In the genomic region with DNA sequence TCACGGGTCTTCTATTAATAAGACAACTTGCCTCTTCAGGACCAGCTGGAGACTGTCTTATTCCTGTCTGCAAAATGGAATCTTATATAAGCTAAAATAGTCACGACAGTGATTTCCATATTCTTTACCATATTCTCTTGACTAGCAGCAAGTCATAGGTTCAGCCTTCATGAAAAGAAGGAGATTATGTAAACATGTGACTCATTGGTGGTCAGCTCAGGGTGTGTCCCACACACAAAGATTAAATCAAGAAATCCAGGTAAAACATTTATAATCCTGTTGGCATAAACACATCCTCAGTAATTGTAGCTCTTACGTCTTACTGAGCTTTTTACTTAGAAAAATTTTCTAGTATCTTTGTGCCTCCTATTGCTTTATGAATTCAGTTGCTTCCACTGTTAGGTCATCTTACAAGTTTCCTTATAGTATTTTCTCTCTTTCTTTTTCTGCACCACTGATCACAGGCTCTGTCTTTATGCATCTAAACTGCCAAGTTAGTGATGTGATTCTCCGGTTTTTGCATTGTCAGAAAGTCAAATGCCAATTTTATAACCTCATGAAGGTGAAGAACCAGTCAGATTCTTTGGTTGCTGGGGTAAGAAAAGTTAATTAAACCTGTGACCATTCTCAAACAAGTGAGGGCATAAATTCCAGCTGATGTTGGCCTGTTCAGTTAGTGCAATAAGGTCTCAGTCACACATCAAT, we compare ENCODE assay signal across 15 cellular contexts.
DNase-seq lines count a peak whose midpoint lies in the region; TF ChIP-seq lines count a peak whose summit lies in the region.
"Had no signal": no experiment of that assay in that cellular context is flagged by ENCODE, and none has a peak within 500 bp of the region (broad histone marks: within the 10 kb centered on the region; RNA-seq: fewer than 3 reads in every experiment).

No MANE protein-coding gene starts in this region.

- 88 to 90% methylated on average over 2 to 4 of the region's 4 CpGs for WGBS in endodermal cell (ENCODE audit: insufficient coverage in 1 of 2, insufficient read length in 1 of 2), 2 experiments

- H3K9me3 ChIP-seq in endodermal cell (ENCODE audit: control insufficient read depth, low read length), result no peaks in the 10 kb centered on the region
- H3K9me3 ChIP-seq: pancreas had no signal

- DNase-seq in Daoy (ENCODE audit: low read depth) (peak; percentile 25), NCI-H226 (peak; percentile 37), endodermal cell (no peak), kidney glomerular epithelial cell (lab: John Stamatoyannopoulos, UW) (peak; percentile 40), KG1 (lab: John Stamatoyannopoulos, UW) (no peak), NK-92 (lab: John Stamatoyannopoulos, UW; ENCODE audit: unreplicated experiment) (no peak), HT-29 (ENCODE audit: low spot score) (no peak)
- DNase-seq in activated T-cell treated with anti-CD3 and anti-CD28 coated beads, Interleukin-2, amount 50 U/mL, for 1 hour, result no peak
- DNase-seq: activated CD4-positive, alpha-beta T cell treated with anti-CD3 and anti-CD28 coated beads for 36 hours; activated naive CD8-positive, alpha-beta T cell treated with anti-CD3 and anti-CD28 coated beads for 36 hours; brain microvascular endothelial cell; CD4-positive, alpha-beta memory T cell; NCI-H82; pancreas; stimulated activated naive B cell treated with anti-CD40 and anti-IgM and Interleukin-4, amounts not matched to agents 10 μg/mL and 1 μg/mL and 100 μg/mL, for 72 hours had no signal

- H3K36me3 ChIP-seq in endodermal cell (ENCODE audit: control insufficient read depth, insufficient read depth, low read length), result no peaks in the 10 kb centered on the region
- H3K36me3 ChIP-seq: brain microvascular endothelial cell, pancreas had no signal

- no peaks in the 10 kb centered on the region for H3K27me3 Mint-ChIP-seq in endodermal cell (ENCODE audit: insufficient read depth)
- H3K27me3 Mint-ChIP-seq: activated CD4-positive, alpha-beta T cell treated with anti-CD3 and anti-CD28 coated beads for 36 hours; activated naive CD8-positive, alpha-beta T cell treated with anti-CD3 and anti-CD28 coated beads for 36 hours; CD4-positive, alpha-beta memory T cell; stimulated activated naive B cell treated with anti-CD40 and anti-IgM and Interleukin-4, amounts not matched to agents 10 μg/mL and 1 μg/mL and 100 μg/mL, for 72 hours had no signal

- peaks cover 5% of the 10 kb centered on the region for H3K4me1 ChIP-seq in endodermal cell (ENCODE audit: control insufficient read depth, insufficient read depth, low read length)
- H3K4me1 ChIP-seq: pancreas had no signal

- H3K4me3 Mint-ChIP-seq in endodermal cell, result no peak overlapping the region
- H3K4me3 Mint-ChIP-seq: activated CD4-positive, alpha-beta T cell treated with anti-CD3 and anti-CD28 coated beads for 36 hours; activated naive CD8-positive, alpha-beta T cell treated with anti-CD3 and anti-CD28 coated beads for 36 hours; CD4-positive, alpha-beta memory T cell; stimulated activated naive B cell treated with anti-CD40 and anti-IgM and Interleukin-4, amounts not matched to agents 10 μg/mL and 1 μg/mL and 100 μg/mL, for 72 hours had no signal

- H3K4me3 ChIP-seq in endodermal cell (ENCODE audit: low read length), result peak overlapping the region; percentile 56
- H3K4me3 ChIP-seq: pancreas had no signal

- no peak overlapping the region for H3K9ac ChIP-seq in endodermal cell (ENCODE audit: extremely low read depth, low read length, poor library complexity, severe bottlenecking)

- no peaks in the 10 kb centered on the region for H3K36me3 Mint-ChIP-seq in endodermal cell (ENCODE audit: low read depth)
- H3K36me3 Mint-ChIP-seq: activated naive CD8-positive, alpha-beta T cell treated with anti-CD3 and anti-CD28 coated beads for 36 hours; CD4-positive, alpha-beta memory T cell; stimulated activated naive B cell treated with anti-CD40 and anti-IgM and Interleukin-4, amounts not matched to agents 10 μg/mL and 1 μg/mL and 100 μg/mL, for 72 hours had no signal

- peaks cover 9% of the 10 kb centered on the region for H3K4me1 Mint-ChIP-seq in endodermal cell
- H3K4me1 Mint-ChIP-seq: activated CD4-positive, alpha-beta T cell treated with anti-CD3 and anti-CD28 coated beads for 36 hours; activated naive CD8-positive, alpha-beta T cell treated with anti-CD3 and anti-CD28 coated beads for 36 hours; CD4-positive, alpha-beta memory T cell; stimulated activated naive B cell treated with anti-CD40 and anti-IgM and Interleukin-4, amounts not matched to agents 10 μg/mL and 1 μg/mL and 100 μg/mL, for 72 hours had no signal

- H3K27ac Mint-ChIP-seq in endodermal cell, result peak overlapping the region; percentile 23
- H3K27ac Mint-ChIP-seq: activated CD4-positive, alpha-beta T cell treated with anti-CD3 and anti-CD28 coated beads for 36 hours; activated naive CD8-positive, alpha-beta T cell treated with anti-CD3 and anti-CD28 coated beads for 36 hours; CD4-positive, alpha-beta memory T cell; stimulated activated naive B cell treated with anti-CD40 and anti-IgM and Interleukin-4, amounts not matched to agents 10 μg/mL and 1 μg/mL and 100 μg/mL, for 72 hours had no signal

- H3K27me3 ChIP-seq in endodermal cell (ENCODE audit: control insufficient read depth, insufficient read depth, low read length, poor library complexity, severe bottlenecking), result no peaks in the 10 kb centered on the region
- H3K27me3 ChIP-seq: brain microvascular endothelial cell, pancreas had no signal

- TF ChIP-seq CTCF in endodermal cell (conservative IDR thresholded peaks at IDR 0.05), result no peak

- H3K27ac ChIP-seq in endodermal cell (ENCODE audit: low read depth, low read length), result no peak overlapping the region
- H3K27ac ChIP-seq: brain microvascular endothelial cell, pancreas had no signal

- H3K9me3 Mint-ChIP-seq in endodermal cell, result peaks cover 4% of the 10 kb centered on the region

Comparison
In these comparisons a context has a peak if more than half of its experiments do, and no peak if none do; other contexts are left out.
1. DNase-seq: peak in Daoy (single experiment), NCI-H226 (single experiment) and kidney glomerular epithelial cell (single experiment); none in endodermal cell (single experiment), KG1 (single experiment), NK-92 (single experiment), HT-29 (single experiment) and activated T-cell treated with anti-CD3 and anti-CD28 coated beads, Interleukin-2, amount 50 U/mL, for 1 hour (single experiment).